16 cellular contexts compared by ENCODE assay signal in genomic region chr6:25958700-25959162, GRCh38. TPM values are rescaled to one million over a fixed set of nuclear protein-coding genes. Genes with fewer than 3 reads are reported as not detected.
A peak's percentile ranks its signal among the peaks of the same experiment; 100 is the strongest.
DNase-seq lines count a peak whose midpoint lies in the region; ATAC-seq, FAIRE-seq and TF ChIP-seq lines count a peak whose summit lies in the region.
"Had no signal": no experiment of that assay in that cellular context is flagged by ENCODE, and none has a peak within 500 bp of the region (broad histone marks: within the 10 kb centered on the region; RNA-seq: fewer than 3 reads in every experiment).

No MANE protein-coding gene starts in this region.

- intact Hi-C loops in HepG2 (cut with micrococcal nuclease; ENCODE audit: unreplicated experiment) = no loop called here
- intact Hi-C loops in right lobe of liver (cut with DNase I) = no loop called here
- intact Hi-C loops in activated CD4-positive, alpha-beta memory T cell treated with anti-CD3 and anti-CD28 coated beads for 36 hours (cut with micrococcal nuclease) = no loop called here

- no peaks in the 10 kb centered on the region for H3K79me2 ChIP-seq in HepG2 (ENCODE audit: insufficient read depth, low read length)
- H3K79me2 ChIP-seq: parathyroid adenoma had no signal

- H3K4me3 Mint-ChIP-seq in activated CD4-positive, alpha-beta memory T cell treated with anti-CD3 and anti-CD28 coated beads for 36 hours = no peak overlapping the region

- ATAC-seq in HepG2 (no peak), right lobe of liver (no peak), esophagus mucosa (peak; percentile 17), GM21381 (IDR thresholded peaks at IDR 0.05; ENCODE audit: unreplicated experiment) (no peak), HG02678 (IDR thresholded peaks at IDR 0.05; ENCODE audit: unreplicated experiment) (no peak)
- ATAC-seq: lower lobe of right lung had no signal

- H3K4me2 ChIP-seq in HepG2 (ENCODE audit: low read depth, low read length) = peak overlapping the region; percentile 25

- WGBS in HepG2 (ENCODE audit: low lambda C conversion rate) = 49% methylated on average over 3 of the region's 3 CpGs
- 69% methylated on average over 3 of the region's 3 CpGs for WGBS in right lobe of liver (ENCODE audit: insufficient coverage, low coverage, low lambda C conversion rate, missing lambda C conversion rate)
- WGBS in urinary bladder = 59% methylated on average over 3 of the region's 3 CpGs

- H3K27ac ChIP-seq in HepG2 (ENCODE audit: extremely low read length, insufficient read depth, low read length) = no peak overlapping the region
- H3K27ac ChIP-seq in right lobe of liver = no peak overlapping the region
- H3K27ac ChIP-seq in urinary bladder (ENCODE audit: low read depth) = peak overlapping the region; percentile 3
- H3K27ac ChIP-seq: HL-60, lower lobe of right lung, parathyroid adenoma had no signal

- H3K27ac Mint-ChIP-seq in activated CD4-positive, alpha-beta memory T cell treated with anti-CD3 and anti-CD28 coated beads for 36 hours = peak overlapping the region; percentile 100

- in situ Hi-C loops in HepG2 (cut with HindIII; ENCODE audit: extremely low pct_ligation_motif_present, low pct_unique_long_range_greater_than_20kb) = no loop called here

- H3K9ac ChIP-seq in HepG2 (ENCODE audit: insufficient read depth, low read depth, low read length) = no peak overlapping the region
- H3K9ac ChIP-seq: parathyroid adenoma had no signal

- POLR2A ChIA-PET in HepG2 (lab: Yijun Ruan, JAX) = interaction anchor here (1.4 to 5.9 kb wide), 3 partner anchors 33 to 67 kb away, joined by 4 to 41 read pairs (median 5); no protein-coding TSS in a partner anchor
- POLR2A ChIA-PET in activated CD4-positive, alpha-beta memory T cell treated with anti-CD3 and anti-CD28 coated beads for 36 hours (lab: Charles Lee) = interaction anchor here (1.4 to 2.5 kb wide), 2 partner anchors 17 to 62 kb away, joined by 5 to 11 read pairs; a partner anchor contains a TSS

- no peak overlapping the region for H2AFZ ChIP-seq in HepG2 (ENCODE audit: low read length)
- H2AFZ ChIP-seq: parathyroid adenoma had no signal

- no peak for FAIRE-seq in HepG2 (lab: Jason Lieb, UNC)

- DNase-seq in HepG2 (ENCODE audit: low spot score) (no peak), right lobe of liver (no peak), islet precursor cell (no peak)
- no peak for DNase-seq in activated CD4-positive, alpha-beta memory T cell treated with anti-CD3 and anti-CD28 coated beads for 36 hours
- DNase-seq: activated CD4-positive, alpha-beta T cell treated with anti-CD3 and anti-CD28 coated beads for 48 hours; effector CD8-positive, alpha-beta T cell; lower lobe of right lung; MG63; NCI-H69; stimulated activated CD4-positive, alpha-beta T cell treated with anti-CD3 and anti-CD28 coated beads, Interleukin-15, amount 100 ng/mL, for 24 hours had no signal

- H3K4me1 Mint-ChIP-seq in activated CD4-positive, alpha-beta memory T cell treated with anti-CD3 and anti-CD28 coated beads for 36 hours (ENCODE audit: low read depth) = peaks cover 46% of the 10 kb centered on the region

- no peaks in the 10 kb centered on the region for H4K20me1 ChIP-seq in HepG2 (ENCODE audit: insufficient read depth, low read length)

- H3K9me3 ChIP-seq in HepG2 (ENCODE audit: low read length) (peaks cover 27% of the 10 kb centered on the region), right lobe of liver (no peaks in the 10 kb centered on the region)
- H3K9me3 ChIP-seq: lower lobe of right lung, MG63 had no signal

- H3K9me3 Mint-ChIP-seq in activated CD4-positive, alpha-beta memory T cell treated with anti-CD3 and anti-CD28 coated beads for 36 hours = peaks cover 40% of the 10 kb centered on the region

- TF ChIP-seq CTCF in HepG2 (CRISPR knock-in tag; IDR thresholded peaks at IDR 0.05) (no peak), right lobe of liver (IDR thresholded peaks at IDR 0.05) (no peak)

- TF ChIP-seq EP300 in HepG2 (IDR thresholded peaks at IDR 0.05; ENCODE audit: low read depth in 2 of 2, low read length in 2 of 2) = no peak
- TF ChIP-seq EP300 in HepG2 (CRISPR knock-in tag; IDR thresholded peaks at IDR 0.05; ENCODE audit: borderline replicate concordance) = no peak

- TF ChIP-seq POLR2A in HepG2 (IDR thresholded peaks at IDR 0.05; ENCODE audit: insufficient read depth in 1 of 2, low read depth in 2 of 2, low read length in 2 of 2) (no peak), right lobe of liver (IDR thresholded peaks at IDR 0.05) (no peak)

- H3K4me3 ChIP-seq in HepG2 (replicated peaks in 1 of 3; ENCODE audit: insufficient read depth in 1 of 3, low read depth in 2 of 3, low read length in 3 of 3) = no peak overlapping the region; a peak in 2 of 6 replicates
- H3K4me3 ChIP-seq in right lobe of liver = no peak overlapping the region
- H3K4me3 ChIP-seq in urinary bladder (ENCODE audit: low read depth, low read length) = no peak overlapping the region
- H3K4me3 ChIP-seq: lower lobe of right lung, MG63 had no signal

- H3K4me1 ChIP-seq in HepG2 (ENCODE audit: insufficient read depth, low read length) (peaks cover 36% of the 10 kb centered on the region), right lobe of liver (peaks cover 0 to 5% (median 2%) of the 10 kb centered on the region in 4 donors), urinary bladder (ENCODE audit: insufficient read depth) (no peaks in the 10 kb centered on the region)
- H3K4me1 ChIP-seq: parathyroid adenoma had no signal

- H3K27me3 ChIP-seq in HepG2 (ENCODE audit: control insufficient read depth in 1 of 2, insufficient read depth in 2 of 2, low read length in 2 of 2) (no peaks in the 10 kb centered on the region; a peak in 1 of 5 replicates), right lobe of liver (no peaks in the 10 kb centered on the region)
- H3K27me3 ChIP-seq: MG63 had no signal

- no peak for TF ChIP-seq RAD21 in HepG2 (CRISPR knock-in tag; IDR thresholded peaks at IDR 0.05)

- H3K27me3 Mint-ChIP-seq in activated CD4-positive, alpha-beta memory T cell treated with anti-CD3 and anti-CD28 coated beads for 36 hours = no peaks in the 10 kb centered on the region

- peaks cover 39% of the 10 kb centered on the region for H3K36me3 Mint-ChIP-seq in activated CD4-positive, alpha-beta memory T cell treated with anti-CD3 and anti-CD28 coated beads for 36 hours

- H3K36me3 ChIP-seq in HepG2 (replicated peaks in 1 of 2; ENCODE audit: control insufficient read depth in 1 of 2, insufficient read depth in 2 of 2, low read length in 2 of 2) (no peaks in the 10 kb centered on the region), right lobe of liver (no peaks in the 10 kb centered on the region), urinary bladder (ENCODE audit: insufficient read depth) (no peaks in the 10 kb centered on the region)
- H3K36me3 ChIP-seq: lower lobe of right lung, MG63 had no signal

- CTCF ChIA-PET in HepG2 (lab: Yijun Ruan, JAX; ENCODE audit: low intra/inter-chr PET ratio, low total read pairs) = no interaction called here
- CTCF ChIA-PET in activated CD4-positive, alpha-beta memory T cell treated with anti-CD3 and anti-CD28 coated beads for 36 hours (lab: Charles Lee) = interaction anchor here (0.8 to 2.2 kb wide), 5 partner anchors 18 to 241 kb away, joined by 3 to 6 read pairs (median 3); no protein-coding TSS in a partner anchor

- no TSS peak for BruUV-seq in HepG2 (replicated peaks; lab: Mats Ljungman, UMichigan)

RNA-seq across cellular contexts. Expression of gene TRIM38, which starts 3.9 kb away (rescaled TPM):
- total RNA-seq in HepG2 (2016; rRNA removed; fragmentation: Illumina TruSeq; extraction: Trizol) (2.5 and 3.6 TPM in 2 replicates), right lobe of liver (1 to 10 TPM; 3.1 to 7.2 (median 4.5) TPM), esophagus mucosa (7.2 TPM), urinary bladder (13.4 TPM)
- 0.40 and 0.44 TPM in 2 replicates for total RNA-seq in HepG2 (2016; cell fraction: cytosol; rRNA removed; fragmentation: Illumina TruSeq; extraction: Trizol; ENCODE audit: low read depth)
- total RNA-seq in HepG2 (2016; cell fraction: insoluble cytoplasmic fraction; rRNA removed; fragmentation: Illumina TruSeq; extraction: Trizol) = 2.6 and 3.4 TPM in 2 replicates
- total RNA-seq in HepG2 (2016; cell fraction: membrane; rRNA removed; fragmentation: Illumina TruSeq; extraction: Trizol) = 1.1 TPM in 2 replicates
- 3.4 TPM in 2 replicates for total RNA-seq in HepG2 (2016; cell fraction: nucleus; rRNA removed; fragmentation: Illumina TruSeq; extraction: Trizol)
- polyA plus RNA-seq in HepG2 (2011; rRNA removed) (3.1 and 3.7 TPM in 2 replicates), urinary bladder (4.6 TPM)
- polyA plus RNA-seq in HepG2 (2011; cell fraction: cytosol; rRNA removed) = 1.1 and 1.8 TPM in 2 replicates
- 4.0 and 5.6 TPM in 2 replicates for polyA plus RNA-seq in HepG2 (2011; cell fraction: nucleus; rRNA removed)
- polyA plus RNA-seq in HepG2 (2012) = 2.3 and 2.9 TPM in 2 replicates
- polyA plus RNA-seq in HepG2 (2016; cell fraction: cytosol; fragmentation: Illumina TruSeq; extraction: Trizol; ENCODE audit: low read depth) = 0.16 and 0.17 TPM in 2 replicates
- polyA plus RNA-seq in HepG2 (2016; cell fraction: insoluble cytoplasmic fraction; fragmentation: Illumina TruSeq; extraction: Trizol; ENCODE audit: low read depth) = 2.1 and 2.5 TPM in 2 replicates
- 0.42 and 0.45 TPM in 2 replicates for polyA plus RNA-seq in HepG2 (2016; cell fraction: membrane; fragmentation: Illumina TruSeq; extraction: Trizol; ENCODE audit: low read depth)
- polyA plus RNA-seq in HepG2 (2016; cell fraction: nucleus; fragmentation: Illumina TruSeq; extraction: Trizol; ENCODE audit: insufficient read depth, low read depth) = 4.1 and 4.8 TPM in 2 replicates
- 2.6 and 4.4 TPM in 2 replicates for polyA minus RNA-seq in HepG2 (2011; rRNA and poly(A)+ RNA removed; ENCODE audit: low replicate concordance)
- polyA minus RNA-seq in HepG2 (2011; cell fraction: cytosol; rRNA and poly(A)+ RNA removed) = 1.8 and 2.8 TPM in 2 replicates
- 8.8 and 11.1 TPM in 2 replicates for polyA minus RNA-seq in HepG2 (2011; cell fraction: nucleus; rRNA and poly(A)+ RNA removed)
- total RNA-seq in activated CD4-positive, alpha-beta memory T cell treated with anti-CD3 and anti-CD28 coated beads for 36 hours = 10 to 100 TPM; 29.5 to 30.8 TPM

RNA-seq across cellular contexts. Expression of gene SLC17A2, which starts 28.2 kb away (rescaled TPM):
- 7.0 and 11.2 TPM in 2 replicates for total RNA-seq in HepG2 (2016; rRNA removed; fragmentation: Illumina TruSeq; extraction: Trizol)
- total RNA-seq in HepG2 (2016; cell fraction: cytosol; rRNA removed; fragmentation: Illumina TruSeq; extraction: Trizol; ENCODE audit: low read depth) = 2.2 and 2.7 TPM in 2 replicates
- 9.2 and 10.7 TPM in 2 replicates for total RNA-seq in HepG2 (2016; cell fraction: insoluble cytoplasmic fraction; rRNA removed; fragmentation: Illumina TruSeq; extraction: Trizol)
- total RNA-seq in HepG2 (2016; cell fraction: membrane; rRNA removed; fragmentation: Illumina TruSeq; extraction: Trizol) = 5.8 and 6.7 TPM in 2 replicates
- 9.4 and 10.7 TPM in 2 replicates for total RNA-seq in HepG2 (2016; cell fraction: nucleus; rRNA removed; fragmentation: Illumina TruSeq; extraction: Trizol)
- polyA plus RNA-seq in HepG2 (2011; rRNA removed) = 32.4 and 46.4 TPM in 2 replicates
- polyA plus RNA-seq in HepG2 (2011; cell fraction: cytosol; rRNA removed) = 25.3 and 48.3 TPM in 2 replicates
- 27.5 and 41.5 TPM in 2 replicates for polyA plus RNA-seq in HepG2 (2011; cell fraction: nucleus; rRNA removed)
- polyA plus RNA-seq in HepG2 (2012) = 29.6 and 59.7 TPM in 2 replicates
- polyA plus RNA-seq in HepG2 (2016; cell fraction: cytosol; fragmentation: Illumina TruSeq; extraction: Trizol; ENCODE audit: low read depth) = 0.93 and 0.97 TPM in 2 replicates
- 6.3 and 7.7 TPM in 2 replicates for polyA plus RNA-seq in HepG2 (2016; cell fraction: insoluble cytoplasmic fraction; fragmentation: Illumina TruSeq; extraction: Trizol; ENCODE audit: low read depth)
- polyA plus RNA-seq in HepG2 (2016; cell fraction: membrane; fragmentation: Illumina TruSeq; extraction: Trizol; ENCODE audit: low read depth) = 2.5 and 2.7 TPM in 2 replicates
- 13.0 and 13.3 TPM in 2 replicates for polyA plus RNA-seq in HepG2 (2016; cell fraction: nucleus; fragmentation: Illumina TruSeq; extraction: Trizol; ENCODE audit: insufficient read depth, low read depth)
- 42.4 TPM in 1 of 2 replicates, not detected in the other for polyA minus RNA-seq in HepG2 (2011; rRNA and poly(A)+ RNA removed; ENCODE audit: low replicate concordance)
- 14.6 and 22.0 TPM in 2 replicates for polyA minus RNA-seq in HepG2 (2011; cell fraction: cytosol; rRNA and poly(A)+ RNA removed)
- polyA minus RNA-seq in HepG2 (2011; cell fraction: nucleus; rRNA and poly(A)+ RNA removed) = 23.2 and 41.0 TPM in 2 replicates
- 10 to 100 TPM; 23.3 to 40.7 (median 33.4) TPM for total RNA-seq in right lobe of liver
- not detected for total RNA-seq in activated CD4-positive, alpha-beta memory T cell treated with anti-CD3 and anti-CD28 coated beads for 36 hours
- total RNA-seq in esophagus mucosa = not detected
- total RNA-seq in urinary bladder = 0.11 TPM
- polyA plus RNA-seq in urinary bladder = 0.04 TPM
- total RNA-seq: lower lobe of right lung had no signal
